ENCODE assay signal across 34 cellular contexts in genomic region chrX:1261285-1261684, GRCh38. TPM values are rescaled to one million over a fixed set of nuclear protein-coding genes. Genes with fewer than 3 reads are reported as not detected.
"Had no signal": no experiment of that assay in that cellular context is flagged by ENCODE, and none has a peak within 500 bp of the region (broad histone marks: within the 10 kb centered on the region; RNA-seq: fewer than 3 reads in every experiment).

No MANE protein-coding gene starts in this region.

- H3K27me3 ChIP-seq: breast epithelium, esophagus muscularis mucosa, foreskin keratinocyte, heart left ventricle, left lung, neutrophil, ovary, thyroid gland had no signal

- H3K9me3 Mint-ChIP-seq: activated CD4-positive, alpha-beta T cell treated with anti-CD3 and anti-CD28 coated beads, Interleukin-2, amount 10 ng/mL, durations not matched to agents 7 days and 5 days; central memory CD8-positive, alpha-beta T cell; natural killer cell treated with Interleukin-12 subunit alpha and Interleukin-12 subunit beta and Interleukin-15 and Interleukin-18, amount 100 ng/mL, for 72 hours; stimulated activated memory B cell treated with anti-CD40 and anti-IgM and Interleukin-4, amounts not matched to agents 10 μg/mL and 1 μg/mL and 100 μg/mL, for 72 hours; T-helper 1 cell treated with Interleukin-12 subunit alpha and Interleukin-12 subunit beta and Interleukin-4 antibody, amounts not matched to agents 30 μg/mL and 1 μg/mL, for 36 hours had no signal

- H3K27ac ChIP-seq: breast epithelium, esophagus muscularis mucosa, foreskin keratinocyte, heart left ventricle, left lung, neutrophil, ovary, skin epidermis, thyroid gland, WERI-Rb-1 had no signal

- H3K4me3 Mint-ChIP-seq: activated CD4-positive, alpha-beta memory T cell treated with anti-CD3 and anti-CD28 coated beads, Interleukin-2, amount 10 ng/mL, durations not matched to agents 7 days and 5 days; activated CD4-positive, alpha-beta T cell treated with anti-CD3 and anti-CD28 coated beads, Interleukin-2, amount 10 ng/mL, durations not matched to agents 7 days and 5 days; activated T-cell treated with anti-CD3 and anti-CD28 coated beads, Interleukin-2, amount 50 U/mL, for 24 hours; central memory CD8-positive, alpha-beta T cell; dendritic cell treated with granulocyte-macrophage colony-stimulating factor and Interleukin-4, amounts not matched to agents 40 ng/mL and 50 ng/mL, for 4 days; natural killer cell treated with Interleukin-12 subunit alpha and Interleukin-12 subunit beta and Interleukin-15 and Interleukin-18, amount 100 ng/mL, for 72 hours; stimulated activated memory B cell treated with anti-CD40 and anti-IgM and Interleukin-4, amounts not matched to agents 10 μg/mL and 1 μg/mL and 100 μg/mL, for 72 hours; stimulated activated naive CD8-positive, alpha-beta T cell treated with anti-CD3 and anti-CD28 coated beads, Interleukin-15, amount 100 ng/mL, for 72 hours; T-helper 1 cell treated with Interleukin-12 subunit alpha and Interleukin-12 subunit beta and Interleukin-4 antibody, amounts not matched to agents 30 μg/mL and 1 μg/mL, for 36 hours had no signal

- H3K36me3 Mint-ChIP-seq: natural killer cell treated with Interleukin-12 subunit alpha and Interleukin-12 subunit beta and Interleukin-15 and Interleukin-18, amount 100 ng/mL, for 72 hours; stimulated activated memory B cell treated with anti-CD40 and anti-IgM and Interleukin-4, amounts not matched to agents 10 μg/mL and 1 μg/mL and 100 μg/mL, for 72 hours had no signal

- ATAC-seq: foreskin keratinocyte; heart left ventricle; left lung; mucosa of descending colon; natural killer cell treated with Interleukin-12 subunit alpha and Interleukin-12 subunit beta and Interleukin-15 and Interleukin-18, amount 100 ng/mL, for 72 hours; sciatic nerve; stimulated activated memory B cell treated with anti-CD40 and anti-IgM and Interleukin-4, amounts not matched to agents 10 μg/mL and 1 μg/mL and 100 μg/mL, for 72 hours; stimulated activated naive CD8-positive, alpha-beta T cell treated with anti-CD3 and anti-CD28 coated beads, Interleukin-15, amount 100 ng/mL, for 72 hours had no signal

- DNase-seq: activated CD4-positive, alpha-beta memory T cell treated with anti-CD3 and anti-CD28 coated beads, Interleukin-2, amount 10 ng/mL, durations not matched to agents 7 days and 5 days; activated CD4-positive, alpha-beta T cell treated with anti-CD3 and anti-CD28 coated beads, Interleukin-2, amount 10 ng/mL, durations not matched to agents 7 days and 5 days; activated CD4-positive, CD25-positive, alpha-beta regulatory T cell treated with anti-CD3 and anti-CD28 coated beads, Interleukin-2, amount 50 U/mL, for 72 hours; activated CD8-positive, alpha-beta memory T cell treated with anti-CD3 and anti-CD28 coated beads, Interleukin-2, amount 50 U/mL, for 48 hours; activated gamma-delta T cell treated with Interleukin-2 at 50 U/mL for 16 hours; activated naive CD4-positive, alpha-beta T cell treated with anti-CD3 and anti-CD28 coated beads, Interleukin-2, amount 50 U/mL, for 16 hours; activated T-cell treated with anti-CD3 and anti-CD28 coated beads, Interleukin-2, amount 50 U/mL, for 24 hours; amniotic stem cell; foreskin keratinocyte; heart left ventricle; hypothalamus; ovary; stimulated activated CD4-positive, alpha-beta T cell treated with anti-CD3 and anti-CD28 coated beads, Interleukin-4, amount 100 ng/mL, for 4 hours; stimulated activated CD8-positive, alpha-beta memory T cell treated with anti-CD3 and anti-CD28 coated beads, Interleukin-4, amount 100 ng/mL, for 48 hours; stimulated activated naive CD8-positive, alpha-beta T cell treated with anti-CD3 and anti-CD28 coated beads, Interleukin-15, amount 100 ng/mL, for 72 hours; T-helper 9 cell; thyroid gland had no signal

- H3K36me3 ChIP-seq: breast epithelium, esophagus muscularis mucosa, heart left ventricle, left lung, neutrophil, ovary, thyroid gland, WERI-Rb-1 had no signal

- H3K9me3 ChIP-seq: breast epithelium, esophagus muscularis mucosa, heart left ventricle, neutrophil, ovary, thyroid gland had no signal

- H3K27me3 Mint-ChIP-seq: activated CD4-positive, alpha-beta memory T cell treated with anti-CD3 and anti-CD28 coated beads, Interleukin-2, amount 10 ng/mL, durations not matched to agents 7 days and 5 days; activated CD4-positive, alpha-beta T cell treated with anti-CD3 and anti-CD28 coated beads, Interleukin-2, amount 10 ng/mL, durations not matched to agents 7 days and 5 days; activated T-cell treated with anti-CD3 and anti-CD28 coated beads, Interleukin-2, amount 50 U/mL, for 24 hours; dendritic cell treated with granulocyte-macrophage colony-stimulating factor and Interleukin-4, amounts not matched to agents 40 ng/mL and 50 ng/mL, for 4 days; natural killer cell treated with Interleukin-12 subunit alpha and Interleukin-12 subunit beta and Interleukin-15 and Interleukin-18, amount 100 ng/mL, for 72 hours; progenitor cell of endocrine pancreas; stimulated activated naive CD8-positive, alpha-beta T cell treated with anti-CD3 and anti-CD28 coated beads, Interleukin-15, amount 100 ng/mL, for 72 hours had no signal

- H3K4me1 Mint-ChIP-seq: activated CD4-positive, alpha-beta T cell treated with anti-CD3 and anti-CD28 coated beads, Interleukin-2, amount 10 ng/mL, durations not matched to agents 7 days and 5 days; central memory CD8-positive, alpha-beta T cell; stimulated activated memory B cell treated with anti-CD40 and anti-IgM and Interleukin-4, amounts not matched to agents 10 μg/mL and 1 μg/mL and 100 μg/mL, for 72 hours; stimulated activated naive CD8-positive, alpha-beta T cell treated with anti-CD3 and anti-CD28 coated beads, Interleukin-15, amount 100 ng/mL, for 72 hours had no signal

- H3K27ac Mint-ChIP-seq: activated CD4-positive, alpha-beta memory T cell treated with anti-CD3 and anti-CD28 coated beads, Interleukin-2, amount 10 ng/mL, durations not matched to agents 7 days and 5 days; activated CD4-positive, alpha-beta T cell treated with anti-CD3 and anti-CD28 coated beads, Interleukin-2, amount 10 ng/mL, durations not matched to agents 7 days and 5 days; activated T-cell treated with anti-CD3 and anti-CD28 coated beads, Interleukin-2, amount 50 U/mL, for 24 hours; dendritic cell treated with granulocyte-macrophage colony-stimulating factor and Interleukin-4, amounts not matched to agents 40 ng/mL and 50 ng/mL, for 4 days; natural killer cell treated with Interleukin-12 subunit alpha and Interleukin-12 subunit beta and Interleukin-15 and Interleukin-18, amount 100 ng/mL, for 72 hours; progenitor cell of endocrine pancreas; stimulated activated memory B cell treated with anti-CD40 and anti-IgM and Interleukin-4, amounts not matched to agents 10 μg/mL and 1 μg/mL and 100 μg/mL, for 72 hours; T-helper 1 cell treated with Interleukin-12 subunit alpha and Interleukin-12 subunit beta and Interleukin-4 antibody, amounts not matched to agents 30 μg/mL and 1 μg/mL, for 36 hours had no signal

- H3K4me3 ChIP-seq: breast epithelium, esophagus muscularis mucosa, heart left ventricle, left lung, lung, mucosa of descending colon, ovary, skin epidermis, thyroid gland had no signal

- H3K4me1 ChIP-seq: breast epithelium, esophagus muscularis mucosa, foreskin keratinocyte, heart left ventricle, left lung, thyroid gland had no signal

RNA-seq across cellular contexts. Expression of gene CSF2RA, which starts 7.3 kb away (rescaled TPM):
- total RNA-seq: foreskin keratinocyte, myocyte, renal cortical epithelial cell had no signal
- polyA plus RNA-seq: foreskin keratinocyte had no signal

RNA-seq across cellular contexts. Expression of gene CRLF2, which starts 48.8 kb away (rescaled TPM):
- total RNA-seq: foreskin keratinocyte, myocyte, ovary, progenitor cell of endocrine pancreas, renal cortical epithelial cell, thyroid gland had no signal
- polyA plus RNA-seq: foreskin keratinocyte, heart left ventricle had no signal
